Comparison of ENCODE assay signal across 12 cellular contexts in genomic region chr11:73360743-73361369, GRCh38. TPM values are rescaled to one million over a fixed set of nuclear protein-coding genes. Genes with fewer than 3 reads are reported as not detected.
DNase-seq lines count a peak whose midpoint lies in the region; ATAC-seq and TF ChIP-seq lines count a peak whose summit lies in the region.
"Had no signal": no experiment of that assay in that cellular context is flagged by ENCODE, and none has a peak within 500 bp of the region (broad histone marks: within the 10 kb centered on the region; RNA-seq: fewer than 3 reads in every experiment).

No MANE protein-coding gene starts in this region.

- H4K5ac ChIP-seq in IMR-90 (ENCODE audit: low read depth, low read length): no peak overlapping the region

- H3K27ac ChIP-seq in BLaER1 treated with 17β-estradiol and CSF1 and Interleukin-3, amounts not matched to agents 10 nM and 100 nM: peak overlapping the region in 9 of 11 experiments; percentile 62 to 86 (median 76); a peak in 11 of 22 replicates
- no peak overlapping the region for H3K27ac ChIP-seq in IMR-90 (ENCODE audit: insufficient read depth, low read length)
- peak overlapping the region; percentile 76 to 79 for H3K27ac ChIP-seq in coronary artery
- H3K27ac ChIP-seq in trophoblast cell (ENCODE audit: low read depth, low read length): no peak overlapping the region
- H3K27ac ChIP-seq in WERI-Rb-1: no peak overlapping the region

- H3K9me1 ChIP-seq in IMR-90 (ENCODE audit: insufficient read depth, low read length): peaks cover 10% of the 10 kb centered on the region

- H4K20me1 ChIP-seq in BLaER1 treated with 17β-estradiol and CSF1 and Interleukin-3, amounts not matched to agents 10 nM and 100 nM: no peaks in the 10 kb centered on the region
- peaks cover 32% of the 10 kb centered on the region for H4K20me1 ChIP-seq in IMR-90 (ENCODE audit: insufficient read depth, low read length)

- no peak overlapping the region for H2AK5ac ChIP-seq in IMR-90 (ENCODE audit: low read depth, low read length)
- H2AK5ac ChIP-seq in trophoblast cell (ENCODE audit: low read length): no peak overlapping the region

- H3K18ac ChIP-seq in IMR-90 (ENCODE audit: low read depth, low read length): no peak overlapping the region
- no peak overlapping the region for H3K18ac ChIP-seq in trophoblast cell (ENCODE audit: low read length)

- no TSS peak for BruUV-seq in IMR-90 (replicated peaks; lab: Mats Ljungman, UMichigan)

- no peak overlapping the region for H2BK5ac ChIP-seq in IMR-90 (ENCODE audit: low read depth, low read length, poor library complexity, severe bottlenecking)
- no peak overlapping the region for H2BK5ac ChIP-seq in trophoblast cell (ENCODE audit: low read depth, low read length, poor library complexity)

- no peaks in the 10 kb centered on the region for H3K27me3 ChIP-seq in BLaER1 treated with 17β-estradiol and CSF1 and Interleukin-3, amounts not matched to agents 10 nM and 100 nM
- no peaks in the 10 kb centered on the region for H3K27me3 ChIP-seq in IMR-90 (ENCODE audit: control insufficient read depth, insufficient read depth, low read length)
- no peaks in the 10 kb centered on the region for H3K27me3 ChIP-seq in trophoblast cell (ENCODE audit: insufficient read depth, low read length)
- no peaks in the 10 kb centered on the region for H3K27me3 ChIP-seq in WERI-Rb-1 (ENCODE audit: insufficient read depth, low read depth, severe bottlenecking)

- peaks cover 43 to 76% (median 69%) of the 10 kb centered on the region in 10 experiments for H3K4me1 ChIP-seq in BLaER1 treated with 17β-estradiol and CSF1 and Interleukin-3, amounts not matched to agents 10 nM and 100 nM
- H3K4me1 ChIP-seq in IMR-90 (ENCODE audit: control insufficient read depth, insufficient read depth, low read length) (peaks cover 9% of the 10 kb centered on the region; the same call in 1 of the 2 replicates), trophoblast cell (ENCODE audit: control insufficient read depth in 1 of 2, insufficient read depth in 2 of 2, low read length in 2 of 2) (no peaks in the 10 kb centered on the region)

- H3K23ac ChIP-seq in IMR-90 (ENCODE audit: low read depth, low read length): no peak overlapping the region
- H3K23ac ChIP-seq in trophoblast cell (ENCODE audit: low read length): no peak overlapping the region

- no peak overlapping the region for H4K8ac ChIP-seq in IMR-90 (ENCODE audit: low read depth in 2 of 2, low read length in 2 of 2)
- H4K8ac ChIP-seq in trophoblast cell (ENCODE audit: low read depth, low read length): no peak overlapping the region

- H3K9me3 Mint-ChIP-seq in stimulated activated effector memory CD8-positive, alpha-beta T cell treated with anti-CD3 and anti-CD28 coated beads, Interleukin-12 subunit alpha, Interleukin-12 subunit beta, amount 100 ng/mL, for 72 hours: no peaks in the 10 kb centered on the region
- no peaks in the 10 kb centered on the region for H3K9me3 Mint-ChIP-seq in effector memory CD8-positive, alpha-beta T cell
- H3K9me3 Mint-ChIP-seq: CD4-positive, alpha-beta memory T cell; GM23338 had no signal

- POLR2A ChIA-PET in IMR-90 (lab: Charles Lee; ENCODE audit: unreplicated experiment): no interaction called here

- H3K79me1 ChIP-seq in IMR-90 (ENCODE audit: low read depth in 1 of 2, low read length in 2 of 2) (peaks cover 0 to 58% of the 10 kb centered on the region in 2 experiments), trophoblast cell (ENCODE audit: low read length) (no peaks in the 10 kb centered on the region)

- TF ChIP-seq CTCF in IMR-90 (conservative IDR thresholded peaks at IDR 0.05; ENCODE audit: low read depth, low read length) (no peak), coronary artery (IDR thresholded peaks at IDR 0.05) (no peak), WERI-Rb-1 (IDR thresholded peaks at IDR 0.05; ENCODE audit: low read depth, low read length) (no peak)

- H3K56ac ChIP-seq in IMR-90 (ENCODE audit: extremely low read depth, insufficient read depth, low read length): no peak overlapping the region

- no peaks in the 10 kb centered on the region for H3K36me3 Mint-ChIP-seq in stimulated activated effector memory CD8-positive, alpha-beta T cell treated with anti-CD3 and anti-CD28 coated beads, Interleukin-12 subunit alpha, Interleukin-12 subunit beta, amount 100 ng/mL, for 72 hours
- H3K36me3 Mint-ChIP-seq in effector memory CD8-positive, alpha-beta T cell (ENCODE audit: insufficient read depth): peaks cover 4% of the 10 kb centered on the region
- H3K36me3 Mint-ChIP-seq: CD4-positive, alpha-beta memory T cell had no signal

- H3K4ac ChIP-seq in IMR-90 (ENCODE audit: low read depth, low read length) (no peak overlapping the region), trophoblast cell (ENCODE audit: low read depth, low read length) (no peak overlapping the region)

- no peaks in the 10 kb centered on the region for H3K9me3 ChIP-seq in BLaER1 treated with 17β-estradiol and CSF1 and Interleukin-3, amounts not matched to agents 10 nM and 100 nM (replicated peaks in 1 of 11)
- no peaks in the 10 kb centered on the region for H3K9me3 ChIP-seq in IMR-90 (ENCODE audit: control insufficient read depth, insufficient read depth, low read length)
- H3K9me3 ChIP-seq in trophoblast cell (ENCODE audit: insufficient read depth, low read depth, low read length): peaks cover 7% of the 10 kb centered on the region
- H3K9me3 ChIP-seq in WERI-Rb-1 (ENCODE audit: severe bottlenecking): no peaks in the 10 kb centered on the region

- no peak overlapping the region for H3K4me3 ChIP-seq in BLaER1 treated with 17β-estradiol and CSF1 and Interleukin-3, amounts not matched to agents 10 nM and 100 nM
- no peak overlapping the region for H3K4me3 ChIP-seq in IMR-90 (ENCODE audit: insufficient read depth, low read depth, low read length)
- H3K4me3 ChIP-seq in coronary artery: no peak overlapping the region
- H3K4me3 ChIP-seq in trophoblast cell (ENCODE audit: low read depth, low read length): no peak overlapping the region
- no peak overlapping the region for H3K4me3 ChIP-seq in WERI-Rb-1 (ENCODE audit: low read depth, low read length)

- no peak for TF ChIP-seq POLR2A in IMR-90 (IDR thresholded peaks at IDR 0.05; ENCODE audit: low read depth, low read length)

- H4K91ac ChIP-seq in IMR-90 (ENCODE audit: insufficient read depth, low read depth, low read length) (no peak overlapping the region), trophoblast cell (ENCODE audit: low read depth, low read length) (no peak overlapping the region)

- no peak overlapping the region for H2BK15ac ChIP-seq in IMR-90 (ENCODE audit: low read depth, low read length)

- H2BK20ac ChIP-seq in IMR-90 (ENCODE audit: low read depth, low read length): no peak overlapping the region

- dilution Hi-C loops in IMR-90 (cut with HindIII; ENCODE audit: low sequenced_read_pairs, unreplicated experiment): no loop called here

- CTCF ChIA-PET in IMR-90 (lab: Yijun Ruan, JAX): interaction anchor here (1.0 to 3.1 kb wide), 4 partner anchors 10 to 71 kb away, joined by 3 to 11 read pairs (median 3); no protein-coding TSS in a partner anchor

- no peak for DNase-seq in IMR-90
- no peak for DNase-seq in coronary artery (ENCODE audit: low spot score)
- peak; percentile 54 to 73 for DNase-seq in trophoblast cell
- DNase-seq in WERI-Rb-1: no peak
- DNase-seq in stimulated activated effector memory CD8-positive, alpha-beta T cell treated with anti-CD3 and anti-CD28 coated beads, Interleukin-12 subunit alpha, Interleukin-12 subunit beta, amount 100 ng/mL, for 72 hours (ENCODE audit: low spot score in 2 of 2): no peak
- DNase-seq in effector memory CD8-positive, alpha-beta T cell: no peak
- DNase-seq: CD4-positive, alpha-beta memory T cell; DMS79; NCI-H1048; NCI-H748 treated with DMSO at 0.1 percent for 48 hours had no signal

- H3K36me3 ChIP-seq in BLaER1 treated with 17β-estradiol and CSF1 and Interleukin-3, amounts not matched to agents 10 nM and 100 nM: peaks cover 0 to 18% (median 0%) of the 10 kb centered on the region in 11 experiments; a peak in 3 of 22 replicates
- H3K36me3 ChIP-seq in IMR-90 (ENCODE audit: control insufficient read depth, insufficient read depth, low read length): peaks cover 92% of the 10 kb centered on the region
- H3K36me3 ChIP-seq in trophoblast cell (ENCODE audit: control insufficient read depth in 1 of 2, insufficient read depth in 2 of 2, low read length in 2 of 2): peaks cover 83 to 94% of the 10 kb centered on the region in 2 experiments
- peaks cover 12% of the 10 kb centered on the region for H3K36me3 ChIP-seq in WERI-Rb-1

- H3K4me3 Mint-ChIP-seq in stimulated activated effector memory CD8-positive, alpha-beta T cell treated with anti-CD3 and anti-CD28 coated beads, Interleukin-12 subunit alpha, Interleukin-12 subunit beta, amount 100 ng/mL, for 72 hours: no peak overlapping the region
- H3K4me3 Mint-ChIP-seq in effector memory CD8-positive, alpha-beta T cell: no peak overlapping the region
- H3K4me3 Mint-ChIP-seq: CD4-positive, alpha-beta memory T cell had no signal

- in situ Hi-C loops in IMR-90 (cut with MboI; ENCODE audit: low sequenced_read_pairs): no loop called here

- no peak overlapping the region for H3K27ac Mint-ChIP-seq in stimulated activated effector memory CD8-positive, alpha-beta T cell treated with anti-CD3 and anti-CD28 coated beads, Interleukin-12 subunit alpha, Interleukin-12 subunit beta, amount 100 ng/mL, for 72 hours
- H3K27ac Mint-ChIP-seq in effector memory CD8-positive, alpha-beta T cell: no peak overlapping the region
- H3K27ac Mint-ChIP-seq: GM23338 had no signal

- no peak overlapping the region for H2AFZ ChIP-seq in IMR-90 (replicated peaks; ENCODE audit: low read length, poor library complexity)
- H2AFZ ChIP-seq in trophoblast cell (ENCODE audit: insufficient read depth, low read length, poor library complexity): no peak overlapping the region

- peak overlapping the region; percentile 3 for H2AK9ac ChIP-seq in IMR-90 (replicated peaks; ENCODE audit: low read depth, low read length, poor library complexity)

- no peak overlapping the region for H2BK12ac ChIP-seq in trophoblast cell (ENCODE audit: low read length)

- H3K9ac ChIP-seq in BLaER1 treated with 17β-estradiol and CSF1 and Interleukin-3, amounts not matched to agents 10 nM and 100 nM: peak overlapping the region in 7 of 11 experiments; percentile 27 to 77 (median 69); a peak in 9 of 22 replicates
- H3K9ac ChIP-seq in IMR-90 (ENCODE audit: low read depth, low read length) (no peak overlapping the region), trophoblast cell (ENCODE audit: low read length) (no peak overlapping the region)

- ATAC-seq in IMR-90 (ENCODE audit: low read depth): no peak
- ATAC-seq in stimulated activated effector memory CD8-positive, alpha-beta T cell treated with anti-CD3 and anti-CD28 coated beads, Interleukin-12 subunit alpha, Interleukin-12 subunit beta, amount 100 ng/mL, for 72 hours: no peak
- ATAC-seq in effector memory CD8-positive, alpha-beta T cell (replicated peaks): no peak

- peak overlapping the region; percentile 79 to 95 (median 87) for H3K4me2 ChIP-seq in BLaER1 treated with 17β-estradiol and CSF1 and Interleukin-3, amounts not matched to agents 10 nM and 100 nM
- H3K4me2 ChIP-seq in IMR-90 (ENCODE audit: low read depth, low read length) (no peak overlapping the region), trophoblast cell (ENCODE audit: low read length) (no peak overlapping the region)

- no peak overlapping the region for H2BK120ac ChIP-seq in IMR-90 (ENCODE audit: low read depth, low read length)
- H2BK120ac ChIP-seq in trophoblast cell (ENCODE audit: insufficient read depth, low read length, poor library complexity): no peak overlapping the region

- H4K12ac ChIP-seq in trophoblast cell (ENCODE audit: low read depth, low read length): no peak overlapping the region

- no peak overlapping the region for H3K14ac ChIP-seq in IMR-90 (replicated peaks; ENCODE audit: low read depth, low read length)
- H3K14ac ChIP-seq in trophoblast cell (ENCODE audit: low read length): no peak overlapping the region

- no peaks in the 10 kb centered on the region for H3K79me2 ChIP-seq in trophoblast cell (ENCODE audit: control insufficient read depth, insufficient read depth, low read length, poor library complexity)

- no peak for TF ChIP-seq RAD21 in IMR-90 (IDR thresholded peaks at IDR 0.05; ENCODE audit: low read length)

- H3K27me3 Mint-ChIP-seq in effector memory CD8-positive, alpha-beta T cell: no peaks in the 10 kb centered on the region
- H3K27me3 Mint-ChIP-seq: CD4-positive, alpha-beta memory T cell had no signal

- intact Hi-C loops in IMR-90 (cut with micrococcal nuclease): loop anchor here (1.0 kb wide), 1 partner anchor 54 kb away; no protein-coding TSS in a partner anchor

- WGBS in IMR-90 (ENCODE audit: extremely low coverage in 2 of 2, insufficient read length in 1 of 2), 2 experiments: 100% methylated on average over 2 of the region's 8 CpGs; no CpG with 5 or more reads in 1 of the 2 experiments
- WGBS in trophoblast cell (ENCODE audit: extremely low coverage, insufficient coverage, insufficient read length): no CpG with 5 or more reads among the region's 8 CpGs

- H3K4me1 Mint-ChIP-seq in stimulated activated effector memory CD8-positive, alpha-beta T cell treated with anti-CD3 and anti-CD28 coated beads, Interleukin-12 subunit alpha, Interleukin-12 subunit beta, amount 100 ng/mL, for 72 hours: peaks cover 4% of the 10 kb centered on the region
- peaks cover 6 to 11% of the 10 kb centered on the region in 2 donors for H3K4me1 Mint-ChIP-seq in effector memory CD8-positive, alpha-beta T cell (ENCODE audit: low read depth in 2 of 2)

RNA-seq across cellular contexts. Expression of gene RELT, which starts 15.3 kb away (rescaled TPM):
- total RNA-seq in IMR-90 (2012; rRNA removed): 2.3 and 3.1 TPM in 2 replicates
- polyA plus RNA-seq in IMR-90 (2012; rRNA removed): 5.3 and 6.5 TPM in 2 replicates
- 4.3 and 5.3 TPM in 2 replicates for polyA plus RNA-seq in IMR-90 (2012; cell fraction: cytosol; rRNA removed)
- 17.5 and 30.8 TPM in 2 replicates for polyA plus RNA-seq in IMR-90 (2012; cell fraction: nucleus; rRNA removed; ENCODE audit: low replicate concordance)
- polyA plus RNA-seq in trophoblast cell (2013): 24.5 and 27.6 TPM in 2 replicates

RNA-seq across cellular contexts. Expression of gene ARHGEF17, which starts 52.8 kb away (rescaled TPM):
- 19.4 and 21.7 TPM in 2 replicates for total RNA-seq in IMR-90 (2012; rRNA removed)
- polyA plus RNA-seq in IMR-90 (2012; rRNA removed): 97.7 and 128 TPM in 2 replicates
- polyA plus RNA-seq in IMR-90 (2012; cell fraction: cytosol; rRNA removed): 30.1 and 51.0 TPM in 2 replicates
- polyA plus RNA-seq in IMR-90 (2012; cell fraction: nucleus; rRNA removed; ENCODE audit: low replicate concordance): 388 and 880 TPM in 2 replicates
- 31.0 and 31.5 TPM in 2 replicates for polyA plus RNA-seq in trophoblast cell (2013)
- polyA plus RNA-seq: CD4-positive, alpha-beta memory T cell had no signal

Comparison
In these comparisons a context has a peak if more than half of its experiments do, and no peak if none do; other contexts are left out.
1. H3K27ac ChIP-seq: peak in BLaER1 treated with 17β-estradiol and CSF1 and Interleukin-3, amounts not matched to agents 10 nM and 100 nM (9 of 11) and coronary artery (2 of 2); none in IMR-90 (single experiment), trophoblast cell (single experiment) and WERI-Rb-1 (single experiment).
2. H3K4me2 ChIP-seq: peak in BLaER1 treated with 17β-estradiol and CSF1 and Interleukin-3, amounts not matched to agents 10 nM and 100 nM (11 of 11); none in IMR-90 (single experiment) and trophoblast cell (single experiment).
3. H3K9ac ChIP-seq: peak in BLaER1 treated with 17β-estradiol and CSF1 and Interleukin-3, amounts not matched to agents 10 nM and 100 nM (7 of 11); none in IMR-90 (single experiment) and trophoblast cell (single experiment).
4. DNase-seq: peak in trophoblast cell (2 of 2); none in IMR-90 (single experiment), coronary artery (single experiment), WERI-Rb-1 (single experiment), stimulated activated effector memory CD8-positive, alpha-beta T cell treated with anti-CD3 and anti-CD28 coated beads, Interleukin-12 subunit alpha, Interleukin-12 subunit beta, amount 100 ng/mL, for 72 hours (0 of 2) and effector memory CD8-positive, alpha-beta T cell (0 of 3).